Comparison of ENCODE assay signal across 11 cellular contexts in the genomic region with DNA sequence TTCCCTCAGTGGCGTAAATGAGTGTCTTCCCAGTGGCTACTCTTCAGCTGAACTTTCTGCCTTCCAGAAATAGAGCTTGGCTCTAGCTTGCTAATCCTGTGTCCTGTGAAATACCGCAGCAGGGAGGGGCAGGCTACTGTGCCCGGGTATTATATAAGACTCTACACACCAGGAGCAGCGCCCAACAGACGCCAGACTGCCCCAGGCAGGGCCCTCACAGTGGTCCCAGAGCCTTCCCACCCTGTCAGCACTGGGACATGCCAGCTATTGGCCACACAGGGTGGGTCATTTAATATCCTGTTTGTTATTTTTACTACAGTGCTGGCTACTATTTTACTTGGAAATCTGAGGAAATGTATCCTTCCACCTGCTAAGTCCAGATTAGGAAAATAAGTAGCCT.
A peak's percentile ranks its signal among the peaks of the same experiment; 100 is the strongest.
DNase-seq lines count a peak whose midpoint lies in the region; ATAC-seq and TF ChIP-seq lines count a peak whose summit lies in the region.
"Had no signal": no experiment of that assay in that cellular context is flagged by ENCODE, and none has a peak within 500 bp of the region (broad histone marks: within the 10 kb centered on the region; RNA-seq: fewer than 3 reads in every experiment).

No MANE protein-coding gene starts in this region.

- H3K9me3 ChIP-seq in SJCRH30 (replicated peaks) = 0 out of 2 replicates have a peak, but pooled peaks cover 3% of the 10 kb centered on the region

- no peaks in the 10 kb centered on the region for H3K9me3 Mint-ChIP-seq in nephron

- H3K27me3 Mint-ChIP-seq in nephron (ENCODE audit: low read depth) = no peaks in the 10 kb centered on the region

- DNase-seq in SJCRH30 (peak; percentile 85 to 86), Right ventricle myocardium inferior (ENCODE audit: missing footprints) (peak; percentile 76), Kasumi-1 (lab: John Stamatoyannopoulos, UW) (no peak)
- no peak for DNase-seq in activated effector memory CD4-positive, alpha-beta T cell treated with Interleukin-2 at 50 U/mL for 16 hours
- DNase-seq: activated CD8-positive, alpha-beta memory T cell treated with anti-CD3 and anti-CD28 coated beads for 24 hours; immature natural killer cell; NCI-H524 had no signal

- H3K27ac ChIP-seq in SJCRH30 = peak overlapping the region; percentile 33

- intact Hi-C loops in Right ventricle myocardium inferior (cut with DNase I) = loop anchor here (1.0 to 2.0 kb wide), 3 partner anchors 35 to 121 kb away; partner anchors contain the start of gene FEM1C

- peak overlapping the region; percentile 11 for H3K4me3 ChIP-seq in SJCRH30

- H3K36me3 Mint-ChIP-seq in nephron (ENCODE audit: low read depth) = no peaks in the 10 kb centered on the region
- H3K36me3 Mint-ChIP-seq: immature natural killer cell had no signal

- peak overlapping the region in 2 of 3 experiments; percentile 41 to 63 for H3K4me3 Mint-ChIP-seq in nephron
- H3K4me3 Mint-ChIP-seq: immature natural killer cell had no signal

- no peak overlapping the region for H3K27ac Mint-ChIP-seq in nephron
- H3K27ac Mint-ChIP-seq: immature natural killer cell, progenitor cell of endocrine pancreas had no signal

- no peaks in the 10 kb centered on the region for H3K27me3 ChIP-seq in SJCRH30

- TF ChIP-seq CTCF in nephron (IDR thresholded peaks at IDR 0.05; ENCODE audit: unreplicated experiment in 3 of 3) = no peak

- H3K4me1 ChIP-seq in SJCRH30 = peaks cover 20% of the 10 kb centered on the region

- ATAC-seq in Right ventricle myocardium inferior = peak; percentile 96
- ATAC-seq in HG03196 (IDR thresholded peaks at IDR 0.05; ENCODE audit: unreplicated experiment) = no peak
- ATAC-seq in GM19463 (IDR thresholded peaks at IDR 0.05; ENCODE audit: unreplicated experiment) = no peak

- H3K4me1 Mint-ChIP-seq in nephron = peaks cover 18% of the 10 kb centered on the region
- H3K4me1 Mint-ChIP-seq: immature natural killer cell had no signal

- no peaks in the 10 kb centered on the region for H3K36me3 ChIP-seq in SJCRH30

Comparison
In these comparisons a context has a peak if more than half of its experiments do, and no peak if none do; other contexts are left out.
1. DNase-seq: peak in SJCRH30 (2 of 2) and Right ventricle myocardium inferior (single experiment); none in activated effector memory CD4-positive, alpha-beta T cell treated with Interleukin-2 at 50 U/mL for 16 hours (single experiment) and Kasumi-1 (0 of 2).